ENCODE assay signal across 10 cellular contexts in genomic region chr14:92577321-92577742, GRCh38.
DNase-seq lines count a peak whose midpoint lies in the region; ATAC-seq, FAIRE-seq and TF ChIP-seq lines count a peak whose summit lies in the region.
"Had no signal": no experiment of that assay in that cellular context is flagged by ENCODE, and none has a peak within 500 bp of the region (broad histone marks: within the 10 kb centered on the region; RNA-seq: fewer than 3 reads in every experiment).

No MANE protein-coding gene starts in this region.

- WGBS in HepG2 (ENCODE audit: low lambda C conversion rate), result 92% methylated on average over 13 of the region's 13 CpGs

- H3K27ac ChIP-seq in HepG2 (ENCODE audit: extremely low read length, insufficient read depth, low read length), result no peak overlapping the region
- H3K27ac ChIP-seq: prostate gland had no signal

- peaks cover 7 to 23% of the 10 kb centered on the region in 2 experiments; a peak in 3 of 5 replicates for H3K36me3 ChIP-seq in HepG2 (replicated peaks in 1 of 2; ENCODE audit: control insufficient read depth in 1 of 2, insufficient read depth in 2 of 2, low read length in 2 of 2)
- H3K36me3 ChIP-seq: prostate gland had no signal

- no peak overlapping the region for H2AFZ ChIP-seq in HepG2 (ENCODE audit: low read length)

- BruUV-seq in HepG2 (replicated peaks; lab: Mats Ljungman, UMichigan), result no TSS peak

- no peaks in the 10 kb centered on the region for H4K20me1 ChIP-seq in HepG2 (ENCODE audit: insufficient read depth, low read length)

- H3K9me3 ChIP-seq in HepG2 (ENCODE audit: low read length), result no peaks in the 10 kb centered on the region
- H3K9me3 ChIP-seq: prostate gland had no signal

- no peaks in the 10 kb centered on the region for H3K4me1 ChIP-seq in HepG2 (ENCODE audit: insufficient read depth, low read length)
- H3K4me1 ChIP-seq: prostate gland had no signal

- FAIRE-seq in GM18507 (lab: Jason Lieb, UNC) (peak; percentile 97), HepG2 (lab: Jason Lieb, UNC) (no peak)

- no peak for TF ChIP-seq POLR2A in HepG2 (IDR thresholded peaks at IDR 0.05; ENCODE audit: insufficient read depth in 1 of 2, low read depth in 2 of 2, low read length in 2 of 2)

- CTCF ChIA-PET in HepG2 (lab: Yijun Ruan, JAX; ENCODE audit: low intra/inter-chr PET ratio, low total read pairs), result no interaction called here

- TF ChIP-seq RAD21 in HepG2 (CRISPR knock-in tag; IDR thresholded peaks at IDR 0.05), result no peak

- DNase-seq in GM18507 (ENCODE audit: extremely low spot score, insufficient read length, low read depth) (no peak), SHP77 (lab: John Stamatoyannopoulos, UW) (no peak), NCI-H2171 treated with DMSO at 0.1 percent for 48 hours (lab: John Stamatoyannopoulos, UW) (no peak), HepG2 (ENCODE audit: low spot score) (no peak), iPS-NIHi7 (ENCODE audit: extremely low spot score) (no peak)
- peak; percentile 24 for DNase-seq in central memory CD4-positive, alpha-beta T cell
- DNase-seq: NCI-H187 had no signal

- H3K4me3 ChIP-seq in HepG2 (replicated peaks in 1 of 3; ENCODE audit: insufficient read depth in 1 of 3, low read depth in 2 of 3, low read length in 3 of 3), result no peak overlapping the region
- H3K4me3 ChIP-seq: prostate gland had no signal

- intact Hi-C loops in HepG2 (cut with micrococcal nuclease; ENCODE audit: unreplicated experiment), result no loop called here

- TF ChIP-seq EP300 in HepG2 (IDR thresholded peaks at IDR 0.05; ENCODE audit: low read depth in 2 of 2, low read length in 2 of 2) (no peak), HepG2 (CRISPR knock-in tag; IDR thresholded peaks at IDR 0.05; ENCODE audit: borderline replicate concordance) (no peak)

- POLR2A ChIA-PET in HepG2 (lab: Yijun Ruan, JAX), result no interaction called here

- no peak overlapping the region for H3K4me2 ChIP-seq in HepG2 (ENCODE audit: low read depth, low read length)

- in situ Hi-C loops in HepG2 (cut with HindIII; ENCODE audit: extremely low pct_ligation_motif_present, low pct_unique_long_range_greater_than_20kb), result no loop called here

- no peaks in the 10 kb centered on the region for H3K27me3 ChIP-seq in HepG2 (ENCODE audit: control insufficient read depth in 1 of 2, insufficient read depth in 2 of 2, low read length in 2 of 2)

- no peak overlapping the region for H3K9ac ChIP-seq in HepG2 (ENCODE audit: insufficient read depth, low read depth, low read length)

- peak; percentile 81 for ATAC-seq in GM21447 (IDR thresholded peaks at IDR 0.05; ENCODE audit: unreplicated experiment)
- peak; percentile 76 for ATAC-seq in HG03442 (IDR thresholded peaks at IDR 0.05; ENCODE audit: unreplicated experiment)
- no peak for ATAC-seq in HepG2

- no peaks in the 10 kb centered on the region for H3K79me2 ChIP-seq in HepG2 (ENCODE audit: insufficient read depth, low read length)

- no peak for TF ChIP-seq CTCF in HepG2 (CRISPR knock-in tag; IDR thresholded peaks at IDR 0.05)

TF ChIP-seq in HepG2, 621 proteins besides CTCF, POLR2A, EP300 and RAD21:
- TF ChIP-seq THAP7 (CRISPR knock-in tag; IDR thresholded peaks at IDR 0.05) (no peak), KDM4B (CRISPR knock-in tag; IDR thresholded peaks at IDR 0.05) (no peak), BHLHE40 (IDR thresholded peaks at IDR 0.05; ENCODE audit: low read length) (no peak), ZNF225 (CRISPR knock-in tag; IDR thresholded peaks at IDR 0.05) (no peak), ZNF670 (CRISPR knock-in tag; IDR thresholded peaks at IDR 0.05; ENCODE audit: borderline replicate concordance) (no peak), SP5 (CRISPR knock-in tag; IDR thresholded peaks at IDR 0.05; ENCODE audit: borderline replicate concordance, low read depth) (no peak), ZC3H13 (CRISPR knock-in tag; IDR thresholded peaks at IDR 0.05) (no peak)
